Comparison of ENCODE assay signal across 7 cellular contexts in genomic region chr16:67665598-67665997, GRCh38. TPM values are rescaled to one million over a fixed set of nuclear protein-coding genes. Genes with fewer than 3 reads are reported as not detected.
DNase-seq lines count a peak whose midpoint lies in the region; ATAC-seq, FAIRE-seq and TF ChIP-seq lines count a peak whose summit lies in the region.
"Had no signal": no experiment of that assay in that cellular context is flagged by ENCODE, and none has a peak within 500 bp of the region (broad histone marks: within the 10 kb centered on the region; RNA-seq: fewer than 3 reads in every experiment).

No MANE protein-coding gene starts in this region.

- peak; percentile 59 for FAIRE-seq in GM12891 (lab: Jason Lieb, UNC)

- H3K27me3 Mint-ChIP-seq in activated naive CD8-positive, alpha-beta T cell treated with anti-CD3 and anti-CD28 coated beads, Interleukin-2, amount 10 ng/mL, durations not matched to agents 7 days and 5 days: no peaks in the 10 kb centered on the region
- no peaks in the 10 kb centered on the region for H3K27me3 Mint-ChIP-seq in nephron (ENCODE audit: low read depth)

- no peak for TF ChIP-seq POLR2A in GM12891 (IDR thresholded peaks at IDR 0.05; ENCODE audit: low read depth, low read length)

- no peak for TF ChIP-seq CTCF in nephron (IDR thresholded peaks at IDR 0.05; ENCODE audit: unreplicated experiment in 3 of 3)

- H3K36me3 Mint-ChIP-seq in activated naive CD8-positive, alpha-beta T cell treated with anti-CD3 and anti-CD28 coated beads, Interleukin-2, amount 10 ng/mL, durations not matched to agents 7 days and 5 days: no peaks in the 10 kb centered on the region
- H3K36me3 Mint-ChIP-seq in nephron (ENCODE audit: low read depth): peaks cover 8% of the 10 kb centered on the region

- peak overlapping the region; percentile 70 for H3K4me3 Mint-ChIP-seq in activated naive CD8-positive, alpha-beta T cell treated with anti-CD3 and anti-CD28 coated beads, Interleukin-2, amount 10 ng/mL, durations not matched to agents 7 days and 5 days
- H3K4me3 Mint-ChIP-seq in nephron: peak overlapping the region; percentile 65 to 74 (median 70)

- H3K4me1 Mint-ChIP-seq in activated naive CD8-positive, alpha-beta T cell treated with anti-CD3 and anti-CD28 coated beads, Interleukin-2, amount 10 ng/mL, durations not matched to agents 7 days and 5 days: peaks cover 11% of the 10 kb centered on the region
- no peaks in the 10 kb centered on the region for H3K4me1 Mint-ChIP-seq in nephron

- no peak for DNase-seq in GM12891 (ENCODE audit: insufficient read length, low spot score)
- DNase-seq in activated naive CD8-positive, alpha-beta T cell treated with anti-CD3 and anti-CD28 coated beads, Interleukin-2, amount 10 ng/mL, durations not matched to agents 7 days and 5 days: no peak
- DNase-seq: posterior cingulate gyrus had no signal

- no peaks in the 10 kb centered on the region for H3K9me3 Mint-ChIP-seq in activated naive CD8-positive, alpha-beta T cell treated with anti-CD3 and anti-CD28 coated beads, Interleukin-2, amount 10 ng/mL, durations not matched to agents 7 days and 5 days
- no peaks in the 10 kb centered on the region for H3K9me3 Mint-ChIP-seq in nephron

- H3K27ac Mint-ChIP-seq in activated naive CD8-positive, alpha-beta T cell treated with anti-CD3 and anti-CD28 coated beads, Interleukin-2, amount 10 ng/mL, durations not matched to agents 7 days and 5 days: no peak overlapping the region
- H3K27ac Mint-ChIP-seq in nephron: no peak overlapping the region

- ATAC-seq in activated naive CD8-positive, alpha-beta T cell treated with anti-CD3 and anti-CD28 coated beads, Interleukin-2, amount 10 ng/mL, durations not matched to agents 7 days and 5 days (ENCODE audit: low read depth): no peak
- ATAC-seq in HG03135 (IDR thresholded peaks at IDR 0.05; ENCODE audit: unreplicated experiment) (no peak), GM21737 (IDR thresholded peaks at IDR 0.05; ENCODE audit: unreplicated experiment) (no peak), GM21576 (IDR thresholded peaks at IDR 0.05; ENCODE audit: unreplicated experiment) (no peak)

- POLR2A ChIA-PET in activated naive CD8-positive, alpha-beta T cell treated with anti-CD3 and anti-CD28 coated beads, Interleukin-2, amount 10 ng/mL, durations not matched to agents 7 days and 5 days (lab: Charles Lee): interaction anchor here (0.6 to 3.4 kb wide), 5 partner anchors 21 to 185 kb away, joined by 3 to 20 read pairs (median 12); partner anchors contain the start of genes ATP6V0D1, CARMIL2, CTCF and GFOD2

TF ChIP-seq in GM12891, 5 proteins besides CTCF, POLR2A, EP300 and RAD21:
- no peak for TF ChIP-seq PAX5 (IDR thresholded peaks at IDR 0.05; ENCODE audit: insufficient read depth, low read length, severe bottlenecking)
- no peak for TF ChIP-seq POU2F2 (IDR thresholded peaks at IDR 0.05; ENCODE audit: low read depth, low read length)

RNA-seq across cellular contexts. Expression of gene ENKD1, which starts 1.0 kb away (rescaled TPM):
- 5.9 TPM for polyA plus RNA-seq in GM12891 (2012; ENCODE audit: low read depth, missing spikeins)
- total RNA-seq in activated naive CD8-positive, alpha-beta T cell treated with anti-CD3 and anti-CD28 coated beads, Interleukin-2, amount 10 ng/mL, durations not matched to agents 7 days and 5 days: 10 to 100 TPM in 1 of 2 experiments, 1 to 10 TPM in 1; 9.6 to 12.1 TPM

RNA-seq across cellular contexts. Expression of gene C16orf86, which starts 1.0 kb away (rescaled TPM):
- polyA plus RNA-seq in GM12891 (2012; ENCODE audit: low read depth, missing spikeins): 3.1 TPM
- total RNA-seq in activated naive CD8-positive, alpha-beta T cell treated with anti-CD3 and anti-CD28 coated beads, Interleukin-2, amount 10 ng/mL, durations not matched to agents 7 days and 5 days: 1 to 10 TPM; 5.6 to 5.8 TPM

RNA-seq across cellular contexts. Expression of gene PARD6A, which starts 4.8 kb away (rescaled TPM):
- 2.4 TPM for polyA plus RNA-seq in GM12891 (2012; ENCODE audit: low read depth, missing spikeins)
- total RNA-seq in activated naive CD8-positive, alpha-beta T cell treated with anti-CD3 and anti-CD28 coated beads, Interleukin-2, amount 10 ng/mL, durations not matched to agents 7 days and 5 days: 10 to 100 TPM in 1 of 2 experiments, 1 to 10 TPM in 1; 9.5 to 11.1 TPM

RNA-seq across cellular contexts. Expression of gene ACD, which starts 5.5 kb away (rescaled TPM):
- polyA plus RNA-seq in GM12891 (2012; ENCODE audit: low read depth, missing spikeins): 23.8 TPM
- 10 to 100 TPM; 50.7 to 54.2 TPM for total RNA-seq in activated naive CD8-positive, alpha-beta T cell treated with anti-CD3 and anti-CD28 coated beads, Interleukin-2, amount 10 ng/mL, durations not matched to agents 7 days and 5 days

RNA-seq across cellular contexts. Expression of gene CARMIL2, which starts 20.7 kb away (rescaled TPM):
- polyA plus RNA-seq in GM12891 (2012; ENCODE audit: low read depth, missing spikeins): 56.0 TPM
- 100 to 1,000 TPM; 199 to 203 TPM for total RNA-seq in activated naive CD8-positive, alpha-beta T cell treated with anti-CD3 and anti-CD28 coated beads, Interleukin-2, amount 10 ng/mL, durations not matched to agents 7 days and 5 days
